In the genomic region with DNA sequence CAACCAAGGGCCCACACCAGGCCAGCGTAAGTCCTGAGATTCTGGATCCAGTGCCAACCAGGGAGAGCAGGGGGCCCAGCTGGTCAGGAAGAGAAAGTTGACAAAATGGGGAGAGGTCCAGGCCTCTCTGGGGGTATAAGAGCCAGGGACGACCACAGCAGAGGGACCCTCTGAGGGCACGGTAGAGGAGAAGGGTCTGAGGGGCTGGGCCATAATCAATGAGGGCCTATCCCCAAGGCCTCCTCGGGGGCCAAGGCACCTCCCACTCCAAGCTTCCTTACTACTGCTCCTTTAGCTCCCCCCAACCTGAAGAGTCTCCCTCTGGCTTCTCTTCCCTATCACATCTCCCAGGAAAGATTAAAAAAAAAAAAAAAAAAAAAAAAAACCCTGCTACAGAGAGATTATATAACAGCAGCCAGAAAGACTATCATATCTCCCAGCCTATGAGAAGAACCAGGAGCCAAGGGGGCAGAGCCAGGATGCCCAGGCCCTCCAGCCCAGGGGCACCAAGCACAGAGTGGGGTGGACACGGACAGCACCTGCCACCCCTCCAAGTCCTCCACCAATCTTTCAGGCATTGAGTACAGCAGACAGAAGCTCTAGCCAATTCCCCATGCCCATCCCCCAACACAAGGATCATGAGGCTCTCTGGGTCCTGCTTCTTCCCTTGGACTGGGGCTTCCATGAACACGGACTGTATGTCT, we compare ENCODE assay signal across 8 cellular contexts. TPM values are rescaled to one million over a fixed set of nuclear protein-coding genes. Genes with fewer than 3 reads are reported as not detected.
DNase-seq lines count a peak whose midpoint lies in the region; ATAC-seq and TF ChIP-seq lines count a peak whose summit lies in the region.

No MANE protein-coding gene starts in this region.

- peaks cover 27% of the 10 kb centered on the region for H3K36me3 Mint-ChIP-seq in activated T-cell treated with anti-CD3 and anti-CD28 coated beads, Interleukin-2, amount 50 U/mL, for 24 hours (ENCODE audit: low read depth)

- in situ Hi-C loops in KBM-7 (cut with MboI; ENCODE audit: low pct_unique_long_range_greater_than_20kb, low sequenced_read_pairs) = no loop called here

- CTCF ChIA-PET in GM10248 (lab: Yijun Ruan, JAX) = interaction anchor here (1.1 to 17.2 kb wide), 4 partner anchors 11 to 33 kb away, joined by 3 to 373 read pairs (median 6); no protein-coding TSS in a partner anchor

- H3K36me3 ChIP-seq in ascending aorta (peaks cover 0 to 14% of the 10 kb centered on the region in 2 donors), thyroid gland (no peaks in the 10 kb centered on the region)

- no peaks in the 10 kb centered on the region for H3K27me3 Mint-ChIP-seq in activated T-cell treated with anti-CD3 and anti-CD28 coated beads, Interleukin-2, amount 50 U/mL, for 24 hours

- H3K9me3 ChIP-seq in ascending aorta = no peaks in the 10 kb centered on the region
- H3K9me3 ChIP-seq in thyroid gland = no peaks in the 10 kb centered on the region

- H3K4me1 ChIP-seq in ascending aorta (peaks cover 43 to 69% of the 10 kb centered on the region in 2 donors), thyroid gland (peaks cover 69 to 71% of the 10 kb centered on the region in 2 donors)

- H3K27ac ChIP-seq in ascending aorta (peak overlapping the region; percentile 99 to 100), thyroid gland (peak overlapping the region; percentile 99 to 100 (median 100))

- peak overlapping the region; percentile 92 for H3K4me3 Mint-ChIP-seq in activated T-cell treated with anti-CD3 and anti-CD28 coated beads, Interleukin-2, amount 50 U/mL, for 24 hours

- H3K9me3 Mint-ChIP-seq in activated T-cell treated with anti-CD3 and anti-CD28 coated beads, Interleukin-2, amount 50 U/mL, for 24 hours = no peaks in the 10 kb centered on the region

- TF ChIP-seq POLR2A in thyroid gland (IDR thresholded peaks at IDR 0.05) = peak in 1 of 2 donors; percentile 10

- POLR2A ChIA-PET in GM10248 (lab: Yijun Ruan, JAX) = interaction anchor here (0.6 to 4.4 kb wide), 5 partner anchors 7 to 743 kb away, joined by 4 to 59 read pairs (median 5); no protein-coding TSS in a partner anchor

- no peak for ATAC-seq in GM21390 (IDR thresholded peaks at IDR 0.05; ENCODE audit: unreplicated experiment)

- no peak for DNase-seq in activated T-cell treated with anti-CD3 and anti-CD28 coated beads, Interleukin-2, amount 50 U/mL, for 24 hours
- no peak for DNase-seq in activated T-cell treated with anti-CD3 and anti-CD28 coated beads, Interleukin-2, amount 50 U/mL, for 1 hour
- DNase-seq in ascending aorta (ENCODE audit: low spot score in 2 of 2) (peak in 1 of 2 donors; percentile 64), medulla oblongata (ENCODE audit: extremely low spot score) (peak; percentile 83), thyroid gland (peak; percentile 65 to 69), GM10248 (ENCODE audit: extremely low spot score) (no peak), KBM-7 (no peak)

- H3K27ac Mint-ChIP-seq in activated T-cell treated with anti-CD3 and anti-CD28 coated beads, Interleukin-2, amount 50 U/mL, for 24 hours = peak overlapping the region; percentile 81

- H3K27me3 ChIP-seq in ascending aorta (no peaks in the 10 kb centered on the region), thyroid gland (no peaks in the 10 kb centered on the region)

- WGBS in thyroid gland, 2 donors = 48 to 50% methylated on average over 6 of the region's 6 CpGs

- intact Hi-C loops in ascending aorta (cut with DNase I) (loop anchor here (1.0 kb wide), 1 partner anchor 18 kb away; no protein-coding TSS in a partner anchor), thyroid gland (cut with DNase I) (loop anchor here (5.0 kb wide), 1 partner anchor 36 kb away; no protein-coding TSS in a partner anchor)

- TF ChIP-seq CTCF in ascending aorta (IDR thresholded peaks at IDR 0.05) = no peak
- no peak for TF ChIP-seq CTCF in thyroid gland (IDR thresholded peaks at IDR 0.05)
- TF ChIP-seq CTCF in GM10248 (IDR thresholded peaks at IDR 0.05; ENCODE audit: control extremely low read depth, extremely low read depth, low read depth, missing control alignments) = no peak

- H3K4me3 ChIP-seq in ascending aorta = peak overlapping the region; percentile 86 to 100
- H3K4me3 ChIP-seq in thyroid gland (replicated peaks in 1 of 3) = peak overlapping the region in 1 of 3 donors; percentile 98

- peaks cover 78% of the 10 kb centered on the region for H3K4me1 Mint-ChIP-seq in activated T-cell treated with anti-CD3 and anti-CD28 coated beads, Interleukin-2, amount 50 U/mL, for 24 hours (ENCODE audit: low read depth)

RNA-seq across cellular contexts. Expression of gene MEF2D, which starts 2.7 kb away (rescaled TPM):
- total RNA-seq in ascending aorta (106 TPM), thyroid gland (10 to 100 TPM; 26.4 to 80.6 (median 32.0) TPM)

Comparison
In these comparisons a context has a peak if more than half of its experiments do, and no peak if none do; other contexts are left out.
1. DNase-seq: peak in medulla oblongata (single experiment) and thyroid gland (2 of 2); none in activated T-cell treated with anti-CD3 and anti-CD28 coated beads, Interleukin-2, amount 50 U/mL, for 24 hours (single experiment), activated T-cell treated with anti-CD3 and anti-CD28 coated beads, Interleukin-2, amount 50 U/mL, for 1 hour (single experiment), GM10248 (single experiment) and KBM-7 (single experiment).